11 cellular contexts compared by ENCODE assay signal in the genomic region with DNA sequence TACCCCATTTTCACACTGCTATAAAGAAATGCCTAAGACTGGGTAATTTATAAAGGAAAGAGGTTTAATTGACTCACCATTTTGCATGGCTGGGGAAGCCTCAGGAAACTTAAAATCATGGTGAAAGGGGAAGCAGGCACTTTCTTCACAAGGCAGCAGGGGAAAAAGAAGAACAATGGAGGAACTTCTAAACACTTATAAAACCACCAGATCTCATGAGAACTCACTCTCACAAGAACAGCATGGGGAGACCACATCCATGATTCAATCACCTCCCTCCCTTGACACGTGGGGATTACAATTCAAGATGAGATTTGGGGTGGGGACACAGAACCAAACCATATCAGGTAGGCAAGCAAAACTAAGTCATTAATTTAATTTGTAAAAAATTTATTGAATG.
DNase-seq lines count a peak whose midpoint lies in the region; ATAC-seq lines count a peak whose summit lies in the region.
"Had no signal": no experiment of that assay in that cellular context is flagged by ENCODE, and none has a peak within 500 bp of the region (broad histone marks: within the 10 kb centered on the region; RNA-seq: fewer than 3 reads in every experiment).

No MANE protein-coding gene starts in this region.

- peak; percentile 37 for ATAC-seq in GM19351 (IDR thresholded peaks at IDR 0.05; ENCODE audit: unreplicated experiment)
- ATAC-seq in HG02610 (IDR thresholded peaks at IDR 0.05; ENCODE audit: unreplicated experiment), result peak; percentile 37
- peak; percentile 43 for ATAC-seq in HG03354 (IDR thresholded peaks at IDR 0.05; ENCODE audit: poor library complexity, severe bottlenecking, unreplicated experiment)
- ATAC-seq in stimulated activated naive B cell treated with anti-CD40 and anti-IgM and Interleukin-4, amounts not matched to agents 10 μg/mL and 1 μg/mL and 100 μg/mL, for 72 hours (replicated peaks), result peak; percentile 71 to 80
- ATAC-seq: activated T-cell treated with anti-CD3 and anti-CD28 coated beads, Interleukin-2, amount 50 U/mL, for 4 hours; Panc1 had no signal

- no peaks in the 10 kb centered on the region for H3K27me3 Mint-ChIP-seq in stimulated activated naive B cell treated with anti-CD40 and anti-IgM and Interleukin-4, amounts not matched to agents 10 μg/mL and 1 μg/mL and 100 μg/mL, for 72 hours

- H3K9me3 Mint-ChIP-seq in stimulated activated naive B cell treated with anti-CD40 and anti-IgM and Interleukin-4, amounts not matched to agents 10 μg/mL and 1 μg/mL and 100 μg/mL, for 72 hours, result peaks cover 0 to 8% of the 10 kb centered on the region in 2 donors
- H3K9me3 Mint-ChIP-seq: activated T-cell treated with anti-CD3 and anti-CD28 coated beads, Interleukin-2, amount 50 U/mL, for 4 hours had no signal

- peak overlapping the region; percentile 57 for H3K27ac Mint-ChIP-seq in stimulated activated naive B cell treated with anti-CD40 and anti-IgM and Interleukin-4, amounts not matched to agents 10 μg/mL and 1 μg/mL and 100 μg/mL, for 72 hours

- peak; percentile 4 for DNase-seq in stimulated activated naive B cell treated with anti-CD40 and anti-IgM and Interleukin-4, amounts not matched to agents 10 μg/mL and 1 μg/mL and 100 μg/mL, for 72 hours
- DNase-seq in CD1c-positive myeloid dendritic cell (ENCODE audit: extremely low spot score) (no peak), H4 (ENCODE audit: low spot score) (no peak), DMS153 (lab: John Stamatoyannopoulos, UW) (no peak)
- DNase-seq: activated T-cell treated with anti-CD3 and anti-CD28 coated beads, Interleukin-2, amount 50 U/mL, for 4 hours; amygdala; esophagus squamous epithelium had no signal

- peak overlapping the region in 1 of 2 donors; percentile 5 for H3K4me3 Mint-ChIP-seq in stimulated activated naive B cell treated with anti-CD40 and anti-IgM and Interleukin-4, amounts not matched to agents 10 μg/mL and 1 μg/mL and 100 μg/mL, for 72 hours
- H3K4me3 Mint-ChIP-seq: activated T-cell treated with anti-CD3 and anti-CD28 coated beads, Interleukin-2, amount 50 U/mL, for 4 hours had no signal

- peaks cover 4 to 10% of the 10 kb centered on the region in 2 donors for H3K4me1 Mint-ChIP-seq in stimulated activated naive B cell treated with anti-CD40 and anti-IgM and Interleukin-4, amounts not matched to agents 10 μg/mL and 1 μg/mL and 100 μg/mL, for 72 hours

- H3K36me3 Mint-ChIP-seq in stimulated activated naive B cell treated with anti-CD40 and anti-IgM and Interleukin-4, amounts not matched to agents 10 μg/mL and 1 μg/mL and 100 μg/mL, for 72 hours, result no peaks in the 10 kb centered on the region
